ENCODE assay signal across 7 cellular contexts in genomic region chr13:40929883-40930282, GRCh38.
DNase-seq lines count a peak whose midpoint lies in the region; ATAC-seq and TF ChIP-seq lines count a peak whose summit lies in the region.
"Not testable (repeated sequence)": the region's sequence is repeated elsewhere in the genome, so short reads cannot be mapped to it uniquely, and the experiment has no call there.

No MANE protein-coding gene starts in this region.

- H3K9me3 ChIP-seq in CD8-positive, alpha-beta T cell (ENCODE audit: low read length), result not testable (repeated sequence)

- H3K9me3 Mint-ChIP-seq in CD8-positive, alpha-beta T cell; activated CD4-positive, alpha-beta T cell treated with anti-CD3 and anti-CD28 coated beads for 36 hours (ENCODE audit: low read depth); activated T-cell treated with anti-CD3 and anti-CD28 coated beads, Interleukin-2, amount 50 U/mL, for 72 hours; activated naive CD4-positive, alpha-beta T cell treated with anti-CD3 and anti-CD28 coated beads, Interleukin-2, amount 50 U/mL, for 72 hours; immature natural killer cell; naive thymus-derived CD8-positive, alpha-beta T cell; stimulated activated effector memory CD8-positive, alpha-beta T cell treated with anti-CD3 and anti-CD28 coated beads, Interleukin-12 subunit alpha, Interleukin-12 subunit beta, amount 100 ng/mL, for 72 hours: not testable (repeated sequence)

- POLR2A ChIA-PET in CD8-positive, alpha-beta T cell (lab: Charles Lee), result interaction anchor here (1.5 kb wide), 1 partner anchor 9 kb away, joined by 4 read pairs; no protein-coding TSS in a partner anchor
- POLR2A ChIA-PET in activated CD4-positive, alpha-beta T cell treated with anti-CD3 and anti-CD28 coated beads for 36 hours (lab: Charles Lee), result interaction anchor here (0.8 kb wide), 1 partner anchor 82 kb away, joined by 3 read pairs; no protein-coding TSS in a partner anchor
- POLR2A ChIA-PET in naive thymus-derived CD8-positive, alpha-beta T cell (lab: Charles Lee), result interaction anchor here (0.7 kb wide), 1 partner anchor 771 kb away, joined by 3 read pairs; no protein-coding TSS in a partner anchor

- H3K4me3 ChIP-seq in CD8-positive, alpha-beta T cell (ENCODE audit: low read depth, low read length), result not testable (repeated sequence)

- not testable (repeated sequence) for H3K27me3 ChIP-seq in CD8-positive, alpha-beta T cell (ENCODE audit: insufficient read depth, low read length)

- not testable (repeated sequence) for H3K27ac ChIP-seq in CD8-positive, alpha-beta T cell (ENCODE audit: low read depth, low read length)

- H3K36me3 Mint-ChIP-seq in CD8-positive, alpha-beta T cell, result peaks cover 48% of the 10 kb centered on the region
- peaks cover 35% of the 10 kb centered on the region for H3K36me3 Mint-ChIP-seq in activated CD4-positive, alpha-beta T cell treated with anti-CD3 and anti-CD28 coated beads for 36 hours (ENCODE audit: low read depth)
- peaks cover 5 to 19% of the 10 kb centered on the region in 2 donors for H3K36me3 Mint-ChIP-seq in activated T-cell treated with anti-CD3 and anti-CD28 coated beads, Interleukin-2, amount 50 U/mL, for 72 hours (ENCODE audit: insufficient read depth in 2 of 2)
- peaks cover 8 to 36% of the 10 kb centered on the region in 2 donors for H3K36me3 Mint-ChIP-seq in activated naive CD4-positive, alpha-beta T cell treated with anti-CD3 and anti-CD28 coated beads, Interleukin-2, amount 50 U/mL, for 72 hours
- H3K36me3 Mint-ChIP-seq in immature natural killer cell, result peaks cover 3 to 24% (median 6%) of the 10 kb centered on the region in 3 donors
- peaks cover 0 to 47% (median 18%) of the 10 kb centered on the region in 3 donors for H3K36me3 Mint-ChIP-seq in naive thymus-derived CD8-positive, alpha-beta T cell
- peaks cover 74% of the 10 kb centered on the region for H3K36me3 Mint-ChIP-seq in stimulated activated effector memory CD8-positive, alpha-beta T cell treated with anti-CD3 and anti-CD28 coated beads, Interleukin-12 subunit alpha, Interleukin-12 subunit beta, amount 100 ng/mL, for 72 hours

- peaks cover 13% of the 10 kb centered on the region for H3K4me1 ChIP-seq in CD8-positive, alpha-beta T cell (ENCODE audit: insufficient read depth, low read length)

- H3K4me1 Mint-ChIP-seq in CD8-positive, alpha-beta T cell (ENCODE audit: low read depth), result peaks cover 35% of the 10 kb centered on the region
- H3K4me1 Mint-ChIP-seq in activated CD4-positive, alpha-beta T cell treated with anti-CD3 and anti-CD28 coated beads for 36 hours, result peaks cover 23% of the 10 kb centered on the region
- H3K4me1 Mint-ChIP-seq in activated T-cell treated with anti-CD3 and anti-CD28 coated beads, Interleukin-2, amount 50 U/mL, for 72 hours (ENCODE audit: low read depth), result peaks cover 26% of the 10 kb centered on the region
- peaks cover 22 to 49% of the 10 kb centered on the region in 2 donors for H3K4me1 Mint-ChIP-seq in immature natural killer cell
- H3K4me1 Mint-ChIP-seq in naive thymus-derived CD8-positive, alpha-beta T cell, result peaks cover 15 to 44% (median 32%) of the 10 kb centered on the region in 4 donors
- H3K4me1 Mint-ChIP-seq in stimulated activated effector memory CD8-positive, alpha-beta T cell treated with anti-CD3 and anti-CD28 coated beads, Interleukin-12 subunit alpha, Interleukin-12 subunit beta, amount 100 ng/mL, for 72 hours, result peaks cover 11% of the 10 kb centered on the region

- H3K36me3 ChIP-seq in CD8-positive, alpha-beta T cell (ENCODE audit: insufficient read depth, low read length), result peaks cover 12% of the 10 kb centered on the region

- H3K4me3 Mint-ChIP-seq in CD8-positive, alpha-beta T cell; activated CD4-positive, alpha-beta T cell treated with anti-CD3 and anti-CD28 coated beads for 36 hours; activated T-cell treated with anti-CD3 and anti-CD28 coated beads, Interleukin-2, amount 50 U/mL, for 72 hours; immature natural killer cell; stimulated activated effector memory CD8-positive, alpha-beta T cell treated with anti-CD3 and anti-CD28 coated beads, Interleukin-12 subunit alpha, Interleukin-12 subunit beta, amount 100 ng/mL, for 72 hours: not testable (repeated sequence)
- peak overlapping the region in 1 of 10 donors; percentile 18 for H3K4me3 Mint-ChIP-seq in naive thymus-derived CD8-positive, alpha-beta T cell

- intact Hi-C loops in CD8-positive, alpha-beta T cell (cut with DNase I, micrococcal nuclease), result loop anchor here in 1 of 2 experiments (10.0 kb wide), 2 partner anchors 205 to 385 kb away; partner anchors contain the start of genes KBTBD6 and NAA16
- intact Hi-C loops in activated CD4-positive, alpha-beta T cell treated with anti-CD3 and anti-CD28 coated beads for 36 hours (cut with DNase I, micrococcal nuclease), result not testable (repeated sequence)

- not testable (repeated sequence) for TF ChIP-seq CTCF in CD8-positive, alpha-beta T cell (IDR thresholded peaks at IDR 0.05)

- CTCF ChIA-PET in CD8-positive, alpha-beta T cell (lab: Charles Lee), result interaction anchor here (0.6 to 1.0 kb wide), 2 partner anchors 63 to 147 kb away, joined by 3 read pairs; no protein-coding TSS in a partner anchor
- CTCF ChIA-PET in activated CD4-positive, alpha-beta T cell treated with anti-CD3 and anti-CD28 coated beads for 36 hours (lab: Charles Lee), result interaction anchor here (1.3 to 1.5 kb wide), 2 partner anchors 9 to 45 kb away, joined by 4 to 7 read pairs; no protein-coding TSS in a partner anchor

- H3K27me3 Mint-ChIP-seq in CD8-positive, alpha-beta T cell (ENCODE audit: low read depth); activated CD4-positive, alpha-beta T cell treated with anti-CD3 and anti-CD28 coated beads for 36 hours; activated T-cell treated with anti-CD3 and anti-CD28 coated beads, Interleukin-2, amount 50 U/mL, for 72 hours (ENCODE audit: low read depth); immature natural killer cell (ENCODE audit: low read depth in 3 of 3); naive thymus-derived CD8-positive, alpha-beta T cell: not testable (repeated sequence)

- ATAC-seq in CD8-positive, alpha-beta T cell; activated CD4-positive, alpha-beta T cell treated with anti-CD3 and anti-CD28 coated beads for 36 hours; activated T-cell treated with anti-CD3 and anti-CD28 coated beads, Interleukin-2, amount 50 U/mL, for 72 hours (replicated peaks in 1 of 2); activated naive CD4-positive, alpha-beta T cell treated with anti-CD3 and anti-CD28 coated beads, Interleukin-2, amount 50 U/mL, for 72 hours; naive thymus-derived CD8-positive, alpha-beta T cell; stimulated activated effector memory CD8-positive, alpha-beta T cell treated with anti-CD3 and anti-CD28 coated beads, Interleukin-12 subunit alpha, Interleukin-12 subunit beta, amount 100 ng/mL, for 72 hours: not testable (repeated sequence)

- DNase-seq in CD8-positive, alpha-beta T cell; activated CD4-positive, alpha-beta T cell treated with anti-CD3 and anti-CD28 coated beads for 36 hours; activated T-cell treated with anti-CD3 and anti-CD28 coated beads, Interleukin-2, amount 50 U/mL, for 72 hours; activated naive CD4-positive, alpha-beta T cell treated with anti-CD3 and anti-CD28 coated beads, Interleukin-2, amount 50 U/mL, for 72 hours (ENCODE audit: low spot score in 2 of 2); immature natural killer cell; naive thymus-derived CD8-positive, alpha-beta T cell; stimulated activated effector memory CD8-positive, alpha-beta T cell treated with anti-CD3 and anti-CD28 coated beads, Interleukin-12 subunit alpha, Interleukin-12 subunit beta, amount 100 ng/mL, for 72 hours (ENCODE audit: low spot score in 2 of 2): not testable (repeated sequence)

- peak overlapping the region; percentile 49 for H3K27ac Mint-ChIP-seq in CD8-positive, alpha-beta T cell
- H3K27ac Mint-ChIP-seq in activated CD4-positive, alpha-beta T cell treated with anti-CD3 and anti-CD28 coated beads for 36 hours, result peak overlapping the region; percentile 58
- peak overlapping the region; percentile 54 for H3K27ac Mint-ChIP-seq in activated T-cell treated with anti-CD3 and anti-CD28 coated beads, Interleukin-2, amount 50 U/mL, for 72 hours
- H3K27ac Mint-ChIP-seq in activated naive CD4-positive, alpha-beta T cell treated with anti-CD3 and anti-CD28 coated beads, Interleukin-2, amount 50 U/mL, for 72 hours, result peak overlapping the region; percentile 47 to 79
- peak overlapping the region in 5 of 6 donors; percentile 45 to 83 (median 76) for H3K27ac Mint-ChIP-seq in immature natural killer cell
- H3K27ac Mint-ChIP-seq in naive thymus-derived CD8-positive, alpha-beta T cell, result peak overlapping the region in 8 of 10 donors; percentile 15 to 83 (median 68)
- H3K27ac Mint-ChIP-seq in stimulated activated effector memory CD8-positive, alpha-beta T cell treated with anti-CD3 and anti-CD28 coated beads, Interleukin-12 subunit alpha, Interleukin-12 subunit beta, amount 100 ng/mL, for 72 hours, result peak overlapping the region; percentile 26

Comparison
In these comparisons a context has a peak if more than half of its experiments do, and no peak if none do; other contexts are left out.
1. H3K27ac Mint-ChIP-seq: peak in every context shown above with its lines; median percentile 76 in immature natural killer cell; 68 in naive thymus-derived CD8-positive, alpha-beta T cell; 63 in activated naive CD4-positive, alpha-beta T cell treated with anti-CD3 and anti-CD28 coated beads, Interleukin-2, amount 50 U/mL, for 72 hours; 58 in activated CD4-positive, alpha-beta T cell treated with anti-CD3 and anti-CD28 coated beads for 36 hours; 54 in activated T-cell treated with anti-CD3 and anti-CD28 coated beads, Interleukin-2, amount 50 U/mL, for 72 hours; 49 in CD8-positive, alpha-beta T cell; 26 in stimulated activated effector memory CD8-positive, alpha-beta T cell treated with anti-CD3 and anti-CD28 coated beads, Interleukin-12 subunit alpha, Interleukin-12 subunit beta, amount 100 ng/mL, for 72 hours.